9 cellular contexts compared by ENCODE assay signal in genomic region chr11:134360050-134360835, GRCh38. TPM values are rescaled to one million over a fixed set of nuclear protein-coding genes. Genes with fewer than 3 reads are reported as not detected.
DNase-seq lines count a peak whose midpoint lies in the region; ATAC-seq and TF ChIP-seq lines count a peak whose summit lies in the region.
"Had no signal": no experiment of that assay in that cellular context is flagged by ENCODE, and none has a peak within 500 bp of the region (broad histone marks: within the 10 kb centered on the region; RNA-seq: fewer than 3 reads in every experiment).

No MANE protein-coding gene starts in this region.

- in situ Hi-C loops in KBM-7 (cut with MboI; ENCODE audit: low pct_unique_long_range_greater_than_20kb, low sequenced_read_pairs), result no loop called here

- 30% methylated on average over 30 of the region's 30 CpGs for WGBS in prostate gland

- H3K9me3 ChIP-seq in CD8-positive, alpha-beta T cell (ENCODE audit: low read length), result no peaks in the 10 kb centered on the region
- H3K9me3 ChIP-seq in cardiac muscle cell (ENCODE audit: low read depth) (no peaks in the 10 kb centered on the region), prostate gland (no peaks in the 10 kb centered on the region), uterus (no peaks in the 10 kb centered on the region)

- TF ChIP-seq CTCF in CD8-positive, alpha-beta T cell (IDR thresholded peaks at IDR 0.05), result peak; percentile 71
- TF ChIP-seq CTCF in cardiac muscle cell (IDR thresholded peaks at IDR 0.05; ENCODE audit: low read depth, low read length) (peak; percentile 86), prostate gland (IDR thresholded peaks at IDR 0.05) (peak in 3 of 4 experiments; percentile 79 to 88 (median 84)), uterus (IDR thresholded peaks at IDR 0.05) (peak; percentile 49 to 66 (median 60))

- no peaks in the 10 kb centered on the region for H3K27me3 ChIP-seq in CD8-positive, alpha-beta T cell (ENCODE audit: insufficient read depth, low read length)
- no peaks in the 10 kb centered on the region for H3K27me3 ChIP-seq in cardiac muscle cell
- no peaks in the 10 kb centered on the region for H3K27me3 ChIP-seq in prostate gland (replicated peaks; ENCODE audit: insufficient read depth)
- no peaks in the 10 kb centered on the region for H3K27me3 ChIP-seq in uterus

- peak; percentile 92 for ATAC-seq in CD8-positive, alpha-beta T cell
- peak; percentile 75 for ATAC-seq in GM21447 (IDR thresholded peaks at IDR 0.05; ENCODE audit: unreplicated experiment)

- H3K4me3 ChIP-seq in CD8-positive, alpha-beta T cell (ENCODE audit: low read depth, low read length), result no peak overlapping the region
- H3K4me3 ChIP-seq in cardiac muscle cell, result no peak overlapping the region
- H3K4me3 ChIP-seq in prostate gland, result no peak overlapping the region
- no peak overlapping the region for H3K4me3 ChIP-seq in uterus

- H3K9me3 Mint-ChIP-seq in CD8-positive, alpha-beta T cell, result no peaks in the 10 kb centered on the region
- no peaks in the 10 kb centered on the region for H3K9me3 Mint-ChIP-seq in activated naive CD4-positive, alpha-beta T cell treated with anti-CD3 and anti-CD28 coated beads, Interleukin-2, amount 50 U/mL, for 24 hours

- peak overlapping the region; percentile 15 for H3K4me3 Mint-ChIP-seq in CD8-positive, alpha-beta T cell
- peak overlapping the region; percentile 44 for H3K4me3 Mint-ChIP-seq in activated naive CD4-positive, alpha-beta T cell treated with anti-CD3 and anti-CD28 coated beads, Interleukin-2, amount 50 U/mL, for 24 hours

- POLR2A ChIA-PET in CD8-positive, alpha-beta T cell (lab: Charles Lee), result no interaction called here

- H3K27me3 Mint-ChIP-seq in CD8-positive, alpha-beta T cell (ENCODE audit: low read depth), result peaks cover 22% of the 10 kb centered on the region
- H3K27me3 Mint-ChIP-seq in activated naive CD4-positive, alpha-beta T cell treated with anti-CD3 and anti-CD28 coated beads, Interleukin-2, amount 50 U/mL, for 24 hours, result peaks cover 2% of the 10 kb centered on the region

- intact Hi-C loops in CD8-positive, alpha-beta T cell (cut with DNase I, micrococcal nuclease), result loop anchor here in 1 of 2 experiments (5.0 kb wide), 1 partner anchor 232 kb away; no protein-coding TSS in a partner anchor
- intact Hi-C loops in prostate gland (cut with DNase I) (no loop called here), uterus (cut with DNase I; ENCODE audit: low total_unique reads) (no loop called here)

- H3K36me3 ChIP-seq in CD8-positive, alpha-beta T cell (ENCODE audit: insufficient read depth, low read length), result no peaks in the 10 kb centered on the region
- H3K36me3 ChIP-seq in cardiac muscle cell, result no peaks in the 10 kb centered on the region
- H3K36me3 ChIP-seq in prostate gland, result no peaks in the 10 kb centered on the region
- no peaks in the 10 kb centered on the region for H3K36me3 ChIP-seq in uterus

- no peaks in the 10 kb centered on the region for H3K36me3 Mint-ChIP-seq in CD8-positive, alpha-beta T cell
- peaks cover under 1% of the 10 kb centered on the region for H3K36me3 Mint-ChIP-seq in activated naive CD4-positive, alpha-beta T cell treated with anti-CD3 and anti-CD28 coated beads, Interleukin-2, amount 50 U/mL, for 24 hours

- H3K4me1 Mint-ChIP-seq in CD8-positive, alpha-beta T cell (ENCODE audit: low read depth), result peaks cover 10% of the 10 kb centered on the region
- H3K4me1 Mint-ChIP-seq in activated naive CD4-positive, alpha-beta T cell treated with anti-CD3 and anti-CD28 coated beads, Interleukin-2, amount 50 U/mL, for 24 hours, result peaks cover 16% of the 10 kb centered on the region

- peak; percentile 44 to 79 (median 58) for DNase-seq in CD8-positive, alpha-beta T cell
- DNase-seq in KBM-7, result peak; percentile 89
- peak; percentile 9 for DNase-seq in SKM-1 treated with dmso at 0.1 percent for 144 hours (lab: John Stamatoyannopoulos, UW; ENCODE audit: unreplicated experiment)
- DNase-seq in cardiac muscle cell (ENCODE audit: low read depth in 1 of 2, low spot score in 1 of 2), result peak; percentile 78 to 88
- peak; percentile 70 for DNase-seq in prostate gland (ENCODE audit: low spot score)
- DNase-seq in uterus, result peak; percentile 34 to 45

- no peak overlapping the region for H3K27ac ChIP-seq in CD8-positive, alpha-beta T cell (ENCODE audit: low read depth, low read length)
- H3K27ac ChIP-seq in cardiac muscle cell, result no peak overlapping the region
- H3K27ac ChIP-seq in prostate gland, result no peak overlapping the region
- no peak overlapping the region for H3K27ac ChIP-seq in uterus
- H3K27ac ChIP-seq: KMS-11 had no signal

- H3K4me1 ChIP-seq in CD8-positive, alpha-beta T cell (ENCODE audit: insufficient read depth, low read length), result peaks cover 5% of the 10 kb centered on the region
- H3K4me1 ChIP-seq in cardiac muscle cell (ENCODE audit: low read depth) (no peaks in the 10 kb centered on the region), prostate gland (replicated peaks) (no peaks in the 10 kb centered on the region), uterus (no peaks in the 10 kb centered on the region)

- no peak overlapping the region for H3K27ac Mint-ChIP-seq in CD8-positive, alpha-beta T cell
- H3K27ac Mint-ChIP-seq in activated naive CD4-positive, alpha-beta T cell treated with anti-CD3 and anti-CD28 coated beads, Interleukin-2, amount 50 U/mL, for 24 hours, result peak overlapping the region; percentile 71

- CTCF ChIA-PET in CD8-positive, alpha-beta T cell (lab: Charles Lee), result interaction anchor here (1.0 to 1.6 kb wide), 4 partner anchors 10 to 86 kb away, joined by 3 to 4 read pairs (median 3); no protein-coding TSS in a partner anchor

- TF ChIP-seq POLR2A in prostate gland (IDR thresholded peaks at IDR 0.05), result no peak
- no peak for TF ChIP-seq POLR2A in uterus (IDR thresholded peaks at IDR 0.05)

RNA-seq across cellular contexts. Expression of gene GLB1L2, which starts 28.5 kb away (rescaled TPM):
- under 1 TPM; 0.92 to 1.00 TPM for total RNA-seq in CD8-positive, alpha-beta T cell
- total RNA-seq in cardiac muscle cell (2.0 and 3.8 TPM in 2 replicates), prostate gland (10 to 100 TPM; 45.6 to 60.0 TPM), uterus (10 to 100 TPM in 2 of 4 donors, 1 to 10 TPM in 2; 5.0 to 28.2 (median 16.7) TPM)
- polyA plus RNA-seq in cardiac muscle cell, result 1.00 and 2.6 TPM in 2 replicates

RNA-seq across cellular contexts. Expression of gene B3GAT1, which starts 51.8 kb away (rescaled TPM):
- total RNA-seq in CD8-positive, alpha-beta T cell, result under 1 TPM; 0.30 to 0.42 TPM
- total RNA-seq in cardiac muscle cell, result 0.85 and 1.5 TPM in 2 replicates
- not detected in 2 replicates for polyA plus RNA-seq in cardiac muscle cell
- total RNA-seq in prostate gland, result 1 to 10 TPM; 3.9 to 4.9 TPM
- under 1 TPM in 2 of 4 donors, not detected in 2; 0.40 to 0.76 TPM for total RNA-seq in uterus

Comparison
In these comparisons a context has a peak if more than half of its experiments do, and no peak if none do; other contexts are left out.
1. DNase-seq: peak in every context shown above with its lines; median percentile 89 in KBM-7; 83 in cardiac muscle cell; 70 in prostate gland; 58 in CD8-positive, alpha-beta T cell; 40 in uterus; 9 in SKM-1 treated with dmso at 0.1 percent for 144 hours.